In the genomic region with DNA sequence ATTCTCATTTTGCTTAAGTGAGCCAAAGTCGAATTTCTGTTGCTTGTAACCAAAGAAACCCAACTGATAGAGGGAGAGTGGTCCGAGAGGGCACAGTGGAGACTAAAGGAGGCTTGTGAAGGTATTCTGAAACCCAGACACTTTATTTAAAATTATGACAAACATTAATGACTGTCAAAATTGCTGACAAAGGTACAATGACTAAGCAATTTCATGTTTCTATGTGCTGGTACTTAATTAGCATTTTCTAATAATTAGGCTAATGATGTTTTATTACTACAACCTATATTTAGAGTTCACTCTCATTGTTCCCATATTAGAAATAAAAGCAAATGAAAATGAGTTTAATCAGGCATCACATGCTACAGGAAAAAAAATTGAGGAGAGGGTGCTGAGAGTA, we compare ENCODE assay signal across 22 cellular contexts.
DNase-seq lines count a peak whose midpoint lies in the region; ATAC-seq, FAIRE-seq and TF ChIP-seq lines count a peak whose summit lies in the region.
"Had no signal": no experiment of that assay in that cellular context is flagged by ENCODE, and none has a peak within 500 bp of the region (broad histone marks: within the 10 kb centered on the region; RNA-seq: fewer than 3 reads in every experiment).

No MANE protein-coding gene starts in this region.

- no peak for FAIRE-seq in A549 (lab: Jason Lieb, UNC)
- FAIRE-seq: A204.1, GM12891, GM18507, H54 had no signal

- H3K79me2 ChIP-seq in smooth muscle cell (ENCODE audit: low read depth), result no peaks in the 10 kb centered on the region

- H3K4me2 ChIP-seq in A549, result no peak overlapping the region
- peak overlapping the region; percentile 11 for H3K4me2 ChIP-seq in smooth muscle cell

- no peak overlapping the region for H3K4me3 Mint-ChIP-seq in T-helper 2 cell treated with Interferon-gamma antibody and Interleukin-4, amounts not matched to agents 5 μg/mL and 100 μg/mL, for 36 hours
- H3K4me3 Mint-ChIP-seq in WTC11, result no peak overlapping the region
- H3K4me3 Mint-ChIP-seq: CD4-positive, alpha-beta memory T cell had no signal

- no peaks in the 10 kb centered on the region for H3K9me3 ChIP-seq in A549
- no peaks in the 10 kb centered on the region for H3K9me3 ChIP-seq in smooth muscle cell (replicated peaks; ENCODE audit: low read depth)
- H3K9me3 ChIP-seq in HAP-1, result no peaks in the 10 kb centered on the region

- H3K36me3 ChIP-seq in smooth muscle cell (ENCODE audit: low read depth) (no peaks in the 10 kb centered on the region), HAP-1 (replicated peaks) (no peaks in the 10 kb centered on the region; the same call in 1 of the 2 replicates)

- CTCF ChIA-PET in A549 (lab: Yijun Ruan, JAX) (interaction anchor here (0.6 to 0.7 kb wide), 2 partner anchors 22 to 132 kb away, joined by 4 read pairs; no protein-coding TSS in a partner anchor), WTC11 (lab: Charles Lee) (no interaction called here)

- TF ChIP-seq CTCF in A549 (IDR thresholded peaks at IDR 0.05), result no peak
- TF ChIP-seq CTCF in WTC11 (IDR thresholded peaks at IDR 0.05), result no peak
- TF ChIP-seq CTCF in smooth muscle cell (IDR thresholded peaks at IDR 0.05; ENCODE audit: borderline replicate concordance, insufficient read depth, poor library complexity, severe bottlenecking), result no peak

- TF ChIP-seq RAD21 in A549 (conservative IDR thresholded peaks at IDR 0.05 in 1 of 2, IDR thresholded peaks at IDR 0.05 in 1 of 2), result no peak

- H3K27me3 ChIP-seq in smooth muscle cell (ENCODE audit: low read depth) (no peaks in the 10 kb centered on the region), HAP-1 (ENCODE audit: low read depth) (no peaks in the 10 kb centered on the region)

- no peak overlapping the region for H3K4me3 ChIP-seq in A549
- H3K4me3 ChIP-seq in smooth muscle cell, result no peak overlapping the region
- H3K4me3 ChIP-seq in HAP-1, result no peak overlapping the region

- TF ChIP-seq EP300 in A549 (IDR thresholded peaks at IDR 0.05), result no peak

- no peaks in the 10 kb centered on the region for H3F3A ChIP-seq in smooth muscle cell (ENCODE audit: low read depth)

- H3K9me3 Mint-ChIP-seq in T-helper 2 cell treated with Interferon-gamma antibody and Interleukin-4, amounts not matched to agents 5 μg/mL and 100 μg/mL, for 36 hours, result no peaks in the 10 kb centered on the region
- H3K9me3 Mint-ChIP-seq in WTC11, result no peaks in the 10 kb centered on the region

- no peak for TF ChIP-seq POLR2A in A549 (IDR thresholded peaks at IDR 0.05; ENCODE audit: low read length)

- peak overlapping the region; percentile 65 for H2AFZ ChIP-seq in smooth muscle cell (ENCODE audit: low read depth)

- no peak overlapping the region for H3K9ac ChIP-seq in smooth muscle cell (ENCODE audit: low read depth)

- POLR2A ChIA-PET in A549 (lab: Yijun Ruan, JAX) (no interaction called here), WTC11 (lab: Charles Lee) (no interaction called here)

- H3K36me3 Mint-ChIP-seq in T-helper 2 cell treated with Interferon-gamma antibody and Interleukin-4, amounts not matched to agents 5 μg/mL and 100 μg/mL, for 36 hours (ENCODE audit: low read depth), result peaks cover 18% of the 10 kb centered on the region
- no peaks in the 10 kb centered on the region for H3K36me3 Mint-ChIP-seq in WTC11

- ATAC-seq in A549 (no peak), WTC11 (no peak)

- H3K4me1 ChIP-seq in A549, result no peaks in the 10 kb centered on the region
- H3K4me1 ChIP-seq in smooth muscle cell (ENCODE audit: low read depth), result peaks cover 8% of the 10 kb centered on the region
- no peaks in the 10 kb centered on the region for H3K4me1 ChIP-seq in HAP-1

- peak overlapping the region; percentile 34 to 51; a peak in 2 of 6 replicates for H3K27ac ChIP-seq in A549
- no peak overlapping the region for H3K27ac ChIP-seq in smooth muscle cell (ENCODE audit: low read depth)
- H3K27ac ChIP-seq: 22Rv1 had no signal

- H3K27ac Mint-ChIP-seq in T-helper 2 cell treated with Interferon-gamma antibody and Interleukin-4, amounts not matched to agents 5 μg/mL and 100 μg/mL, for 36 hours, result peak overlapping the region; percentile 17
- peak overlapping the region; percentile 58; the same call in 1 of the 2 replicates for H3K27ac Mint-ChIP-seq in WTC11
- H3K27ac Mint-ChIP-seq: CD4-positive, alpha-beta memory T cell had no signal

- no peaks in the 10 kb centered on the region for H3K27me3 Mint-ChIP-seq in T-helper 2 cell treated with Interferon-gamma antibody and Interleukin-4, amounts not matched to agents 5 μg/mL and 100 μg/mL, for 36 hours (ENCODE audit: low read depth)
- no peaks in the 10 kb centered on the region for H3K27me3 Mint-ChIP-seq in WTC11 (ENCODE audit: low read depth)
- H3K27me3 Mint-ChIP-seq: CD4-positive, alpha-beta memory T cell had no signal

- WGBS in A549 (ENCODE audit: missing lambda C conversion rate), result 56% methylated on average over 2 of the region's 2 CpGs
- 95% methylated on average over 2 of the region's 2 CpGs for WGBS in smooth muscle cell (ENCODE audit: low lambda C conversion rate)

- H3K4me1 Mint-ChIP-seq in T-helper 2 cell treated with Interferon-gamma antibody and Interleukin-4, amounts not matched to agents 5 μg/mL and 100 μg/mL, for 36 hours (ENCODE audit: low read depth), result peaks cover 16% of the 10 kb centered on the region
- no peaks in the 10 kb centered on the region for H3K4me1 Mint-ChIP-seq in WTC11

- in situ Hi-C loops in HAP-1 (cut with MboI; ENCODE audit: low sequenced_read_pairs), result no loop called here

- H4K20me1 ChIP-seq in smooth muscle cell (ENCODE audit: low read depth), result no peaks in the 10 kb centered on the region

- DNase-seq in T-helper 2 cell treated with Interferon-gamma antibody and Interleukin-4, amounts not matched to agents 5 μg/mL and 100 μg/mL, for 36 hours (ENCODE audit: low spot score), result no peak
- DNase-seq in T-helper 2 cell (no peak), A549 (ENCODE audit: low read depth in 1 of 2, low spot score in 1 of 2) (no peak), WTC11 (ENCODE audit: low spot score) (no peak), smooth muscle cell (lab: John Stamatoyannopoulos, UW; ENCODE audit: unreplicated experiment) (no peak), NCI-H2107 treated with DMSO at 0.1 percent for 48 hours (lab: John Stamatoyannopoulos, UW; ENCODE audit: unreplicated experiment) (no peak), HAP-1 (ENCODE audit: low spot score in 2 of 2) (no peak)
- DNase-seq: ACHN; C1 segment of cervical spinal cord; Calu3; CD4-positive, alpha-beta memory T cell; COR-L47; DMS53; DMS79 treated with DMSO at 0.1 percent for 48 hours; GF-D8; GOT3; HCEC 1CT had no signal

TF ChIP-seq in A549, 52 proteins besides CTCF, POLR2A, EP300 and RAD21:
- TF ChIP-seq HEYL (CRISPR knock-in tag; IDR thresholded peaks at IDR 0.05) (no peak), RCOR1 (IDR thresholded peaks at IDR 0.05; ENCODE audit: low read depth, low read length) (no peak), HOXA7 (CRISPR knock-in tag; IDR thresholded peaks at IDR 0.05) (no peak), MAZ (IDR thresholded peaks at IDR 0.05; ENCODE audit: borderline replicate concordance, low read depth, low read length) (no peak), MAFK (IDR thresholded peaks at IDR 0.05; ENCODE audit: partially characterized antibody) (peak; percentile 95), HOXB13 (CRISPR knock-in tag; IDR thresholded peaks at IDR 0.05; ENCODE audit: low read depth) (no peak), MYC (IDR thresholded peaks at IDR 0.05; ENCODE audit: borderline replicate concordance, low read length) (no peak), NFE2L2 (conservative IDR thresholded peaks at IDR 0.05; ENCODE audit: low read length) (peak; percentile 91)
TF ChIP-seq in A549: peak in this region for 2.

TF ChIP-seq in WTC11, 78 proteins besides CTCF, POLR2A, EP300 and RAD21 (continues in another document):
- TF ChIP-seq, protein P1, sequence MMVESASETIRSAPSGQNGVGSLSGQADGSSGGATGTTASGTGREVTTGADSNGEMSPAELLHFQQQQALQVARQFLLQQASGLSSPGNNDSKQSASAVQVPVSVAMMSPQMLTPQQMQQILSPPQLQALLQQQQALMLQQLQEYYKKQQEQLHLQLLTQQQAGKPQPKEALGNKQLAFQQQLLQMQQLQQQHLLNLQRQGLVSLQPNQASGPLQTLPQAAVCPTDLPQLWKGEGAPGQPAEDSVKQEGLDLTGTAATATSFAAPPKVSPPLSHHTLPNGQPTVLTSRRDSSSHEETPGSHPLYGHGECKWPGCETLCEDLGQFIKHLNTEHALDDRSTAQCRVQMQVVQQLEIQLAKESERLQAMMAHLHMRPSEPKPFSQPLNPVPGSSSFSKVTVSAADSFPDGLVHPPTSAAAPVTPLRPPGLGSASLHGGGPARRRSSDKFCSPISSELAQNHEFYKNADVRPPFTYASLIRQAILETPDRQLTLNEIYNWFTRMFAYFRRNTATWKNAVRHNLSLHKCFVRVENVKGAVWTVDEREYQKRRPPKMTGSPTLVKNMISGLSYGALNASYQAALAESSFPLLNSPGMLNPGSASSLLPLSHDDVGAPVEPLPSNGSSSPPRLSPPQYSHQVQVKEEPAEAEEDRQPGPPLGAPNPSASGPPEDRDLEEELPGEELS (CRISPR knock-in tag; IDR thresholded peaks at IDR 0.05), result no peak
- TF ChIP-seq, protein P2, sequence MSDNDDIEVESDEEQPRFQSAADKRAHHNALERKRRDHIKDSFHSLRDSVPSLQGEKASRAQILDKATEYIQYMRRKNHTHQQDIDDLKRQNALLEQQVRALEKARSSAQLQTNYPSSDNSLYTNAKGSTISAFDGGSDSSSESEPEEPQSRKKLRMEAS (CRISPR knock-in tag; IDR thresholded peaks at IDR 0.05), result no peak
- TF ChIP-seq CREM (CRISPR knock-in tag; IDR thresholded peaks at IDR 0.05) (no peak), KAT7 (CRISPR knock-in tag; IDR thresholded peaks at IDR 0.05; ENCODE audit: borderline replicate concordance) (no peak), ATF1 (CRISPR knock-in tag; IDR thresholded peaks at IDR 0.05) (no peak), ZNF317 (CRISPR knock-in tag; IDR thresholded peaks at IDR 0.05; ENCODE audit: borderline replicate concordance, low read depth) (no peak), MXD4 (CRISPR knock-in tag; IDR thresholded peaks at IDR 0.05; ENCODE audit: borderline replicate concordance) (no peak)
- TF ChIP-seq, protein P3, sequence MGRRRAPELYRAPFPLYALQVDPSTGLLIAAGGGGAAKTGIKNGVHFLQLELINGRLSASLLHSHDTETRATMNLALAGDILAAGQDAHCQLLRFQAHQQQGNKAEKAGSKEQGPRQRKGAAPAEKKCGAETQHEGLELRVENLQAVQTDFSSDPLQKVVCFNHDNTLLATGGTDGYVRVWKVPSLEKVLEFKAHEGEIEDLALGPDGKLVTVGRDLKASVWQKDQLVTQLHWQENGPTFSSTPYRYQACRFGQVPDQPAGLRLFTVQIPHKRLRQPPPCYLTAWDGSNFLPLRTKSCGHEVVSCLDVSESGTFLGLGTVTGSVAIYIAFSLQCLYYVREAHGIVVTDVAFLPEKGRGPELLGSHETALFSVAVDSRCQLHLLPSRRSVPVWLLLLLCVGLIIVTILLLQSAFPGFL (CRISPR knock-in tag; IDR thresholded peaks at IDR 0.05; ENCODE audit: borderline replicate concordance), result no peak
